Comparison of ENCODE assay signal across 8 cellular contexts in genomic region chr7:139358541-139359365, GRCh38. TPM values are rescaled to one million over a fixed set of nuclear protein-coding genes. Genes with fewer than 3 reads are reported as not detected.
DNase-seq lines count a peak whose midpoint lies in the region; ATAC-seq and TF ChIP-seq lines count a peak whose summit lies in the region.

No MANE protein-coding gene starts in this region.

- intact Hi-C loops in activated B cell treated with CpG ODN at 0.5 μM for 24 hours (cut with micrococcal nuclease), result loop anchor here (1.0 to 2.0 kb wide), 5 partner anchors 18 to 1566 kb away; partner anchors contain the start of genes BRAF, UBN2 and ZC3HAV1
- intact Hi-C loops in stomach (cut with DNase I; ENCODE audit: low total_unique reads), result no loop called here

- H3K27ac Mint-ChIP-seq in activated B cell treated with CpG ODN at 0.5 μM for 24 hours, result peak overlapping the region; percentile 100
- H3K27ac Mint-ChIP-seq in mesothelial cell of epicardium, result peak overlapping the region; percentile 100

- TF ChIP-seq POLR2A in stomach (IDR thresholded peaks at IDR 0.05), result no peak

- CTCF ChIA-PET in activated B cell treated with CpG ODN at 0.5 μM for 24 hours (lab: Charles Lee), result no interaction called here

- H3K4me3 Mint-ChIP-seq in activated B cell treated with CpG ODN at 0.5 μM for 24 hours (peak overlapping the region; percentile 98), mesothelial cell of epicardium (peak overlapping the region; percentile 96)

- 1 to 4% (median 2%) methylated on average over 34 to 39 of the region's 39 CpGs for WGBS in stomach, 5 donors

- POLR2A ChIA-PET in activated B cell treated with CpG ODN at 0.5 μM for 24 hours (lab: Charles Lee), result interaction anchor here (0.6 to 2.9 kb wide), 13 partner anchors 12 to 1357 kb away, joined by 3 to 99 read pairs (median 5); partner anchors contain the start of genes CREB3L2, FMC1 and KDM7A

- H3K27me3 Mint-ChIP-seq in activated B cell treated with CpG ODN at 0.5 μM for 24 hours (no peaks in the 10 kb centered on the region), mesothelial cell of epicardium (ENCODE audit: low read depth) (no peaks in the 10 kb centered on the region)

- ATAC-seq in GM21526 (IDR thresholded peaks at IDR 0.05; ENCODE audit: low FRiP score, unreplicated experiment) (peak; percentile 16), activated B cell treated with CpG ODN at 0.5 μM for 24 hours (ENCODE audit: low read depth) (peak; percentile 1)

- no peaks in the 10 kb centered on the region for H3K9me3 ChIP-seq in duodenal mucosa (ENCODE audit: control insufficient read depth in 1 of 2, low read length in 2 of 2)
- H3K9me3 ChIP-seq in stomach, result no peaks in the 10 kb centered on the region

- H3K36me3 Mint-ChIP-seq in activated B cell treated with CpG ODN at 0.5 μM for 24 hours (ENCODE audit: low read depth) (peaks cover 23% of the 10 kb centered on the region), mesothelial cell of epicardium (peaks cover 5% of the 10 kb centered on the region)

- peak overlapping the region; percentile 100 for H3K27ac ChIP-seq in duodenal mucosa (ENCODE audit: low read depth, low read length)
- H3K27ac ChIP-seq in stomach, result peak overlapping the region; percentile 99 to 100 (median 100)

- TF ChIP-seq CTCF in activated B cell treated with CpG ODN at 0.5 μM for 24 hours (IDR thresholded peaks at IDR 0.05), result no peak
- no peak for TF ChIP-seq CTCF in mesothelial cell of epicardium (IDR thresholded peaks at IDR 0.05; ENCODE audit: unreplicated experiment)
- no peak for TF ChIP-seq CTCF in stomach (IDR thresholded peaks at IDR 0.05)

- peak overlapping the region; percentile 99 to 100 for H3K4me3 ChIP-seq in duodenal mucosa (ENCODE audit: low read depth in 1 of 2, low read length in 2 of 2)
- peak overlapping the region; percentile 71 to 98 (median 83) for H3K4me3 ChIP-seq in stomach

- H3K9me3 Mint-ChIP-seq in activated B cell treated with CpG ODN at 0.5 μM for 24 hours (no peaks in the 10 kb centered on the region), mesothelial cell of epicardium (no peaks in the 10 kb centered on the region)

- H3K4me1 Mint-ChIP-seq in activated B cell treated with CpG ODN at 0.5 μM for 24 hours (peaks cover 41% of the 10 kb centered on the region), mesothelial cell of epicardium (peaks cover 25% of the 10 kb centered on the region)

- H3K9ac ChIP-seq in duodenal mucosa (ENCODE audit: low read depth in 1 of 2, low read length in 2 of 2), result peak overlapping the region; percentile 96

- H3K4me1 ChIP-seq in duodenal mucosa (ENCODE audit: control insufficient read depth in 1 of 2, insufficient read depth in 2 of 2, low read length in 2 of 2) (peaks cover 21 to 27% of the 10 kb centered on the region in 2 donors), stomach (peaks cover 29 to 40% (median 35%) of the 10 kb centered on the region in 4 donors)

- H3K27me3 ChIP-seq in duodenal mucosa (ENCODE audit: control insufficient read depth in 1 of 2, insufficient read depth in 2 of 2, low read length in 2 of 2) (no peaks in the 10 kb centered on the region), stomach (no peaks in the 10 kb centered on the region)

- H3K36me3 ChIP-seq in duodenal mucosa (ENCODE audit: control insufficient read depth in 1 of 2, insufficient read depth in 2 of 2, low read length in 2 of 2) (peaks cover 3 to 4% of the 10 kb centered on the region in 2 donors), stomach (no peaks in the 10 kb centered on the region)

- DNase-seq in DMS79 treated with DMSO at 0.1 percent for 48 hours (lab: John Stamatoyannopoulos, UW) (peak; percentile 55), LHCN-M2 (ENCODE audit: low read depth) (peak; percentile 17), activated B cell treated with CpG ODN at 0.5 μM for 24 hours (peak; percentile 21), mesothelial cell of epicardium (ENCODE audit: low spot score in 2 of 2, unreplicated experiment in 2 of 2) (peak in 1 of 2 experiments; percentile 54), stomach (no peak), germinal center (ENCODE audit: low spot score) (no peak)

- no peak for TF ChIP-seq EP300 in stomach (IDR thresholded peaks at IDR 0.05)

RNA-seq across cellular contexts. Expression of gene LUC7L2, which starts 0.9 kb away (rescaled TPM):
- 78.5 and 86.4 TPM in 2 replicates for total RNA-seq in LHCN-M2 (2014; rRNA removed)
- polyA plus RNA-seq in LHCN-M2 (2012), result 36.0 TPM
- 94.0 and 118 TPM in 2 replicates for total RNA-seq in activated B cell treated with CpG ODN at 0.5 μM for 24 hours
- total RNA-seq in mesothelial cell of epicardium, result 137 to 145 TPM (median 142 TPM) in 3 replicates
- total RNA-seq in stomach, result 100 to 1,000 TPM in 2 of 5 donors, 10 to 100 TPM in 3; 42.4 to 133 (median 93.7) TPM
- polyA plus RNA-seq in stomach, result 10 to 100 TPM; 20.5 to 40.2 (median 31.8) TPM

RNA-seq across cellular contexts. Expression of gene FMC1, which starts 17.6 kb away (rescaled TPM):
- 9.3 and 14.7 TPM in 2 replicates for total RNA-seq in LHCN-M2 (2014; rRNA removed)
- polyA plus RNA-seq in LHCN-M2 (2012), result 48.2 TPM
- total RNA-seq in activated B cell treated with CpG ODN at 0.5 μM for 24 hours, result 8.6 and 11.8 TPM in 2 replicates
- 10.4 to 14.7 TPM (median 10.7 TPM) in 3 replicates for total RNA-seq in mesothelial cell of epicardium
- 10 to 100 TPM in 3 of 5 donors, 1 to 10 TPM in 1, not detected in 1; 6.2 to 13.6 (median 11.0) TPM for total RNA-seq in stomach
- polyA plus RNA-seq in stomach, result 10 to 100 TPM; 21.5 to 42.6 (median 23.5) TPM

Comparison
In these comparisons a context has a peak if more than half of its experiments do, and no peak if none do; other contexts are left out.
1. DNase-seq: peak in DMS79 treated with DMSO at 0.1 percent for 48 hours (single experiment), LHCN-M2 (single experiment) and activated B cell treated with CpG ODN at 0.5 μM for 24 hours (single experiment); none in stomach (single experiment) and germinal center (single experiment).